In genomic region chr12:14259481-14260010, GRCh38 we compare ENCODE assay signal across 10 cellular contexts.
DNase-seq lines count a peak whose midpoint lies in the region; ATAC-seq and TF ChIP-seq lines count a peak whose summit lies in the region.
"Had no signal": no experiment of that assay in that cellular context is flagged by ENCODE, and none has a peak within 500 bp of the region (broad histone marks: within the 10 kb centered on the region; RNA-seq: fewer than 3 reads in every experiment).

No MANE protein-coding gene starts in this region.

- H3K4me3 Mint-ChIP-seq in WTC11 = 0 out of 2 replicates have a peak overlapping the region, but pooled peaks have one; percentile 9
- no peak overlapping the region for H3K4me3 Mint-ChIP-seq in activated CD8-positive, alpha-beta memory T cell treated with anti-CD3 and anti-CD28 coated beads, Interleukin-2, amount 10 ng/mL, durations not matched to agents 7 days and 5 days
- H3K4me3 Mint-ChIP-seq in CD8-positive, alpha-beta T cell = no peak overlapping the region
- H3K4me3 Mint-ChIP-seq: activated CD4-positive, alpha-beta T cell treated with anti-CD3 and anti-CD28 coated beads, Interleukin-2, amount 10 ng/mL, durations not matched to agents 24 days and 14 days had no signal

- no peaks in the 10 kb centered on the region; the same call in 1 of the 2 replicates for H3K27me3 Mint-ChIP-seq in WTC11 (ENCODE audit: low read depth)
- H3K27me3 Mint-ChIP-seq in activated CD8-positive, alpha-beta memory T cell treated with anti-CD3 and anti-CD28 coated beads, Interleukin-2, amount 10 ng/mL, durations not matched to agents 7 days and 5 days = no peaks in the 10 kb centered on the region
- H3K27me3 Mint-ChIP-seq in CD8-positive, alpha-beta T cell (ENCODE audit: low read depth) = no peaks in the 10 kb centered on the region
- H3K27me3 Mint-ChIP-seq: activated CD4-positive, alpha-beta T cell treated with anti-CD3 and anti-CD28 coated beads, Interleukin-2, amount 10 ng/mL, durations not matched to agents 24 days and 14 days had no signal

- H3K14ac ChIP-seq in trophoblast cell (ENCODE audit: low read length) = peak overlapping the region; percentile 76

- H2BK12ac ChIP-seq in trophoblast cell (ENCODE audit: low read length) = peak overlapping the region; percentile 96

- H3K79me1 ChIP-seq in trophoblast cell (ENCODE audit: low read length) = peaks cover 31% of the 10 kb centered on the region

- H3K4ac ChIP-seq in trophoblast cell (ENCODE audit: low read depth, low read length) = peak overlapping the region; percentile 56

- H3K27ac ChIP-seq in AG04450 (ENCODE audit: low read depth, low read length) = peak overlapping the region; percentile 85
- H3K27ac ChIP-seq in hepatocyte = peak overlapping the region; percentile 94
- H3K27ac ChIP-seq in trophoblast cell (ENCODE audit: low read depth, low read length) = peak overlapping the region; percentile 69
- H3K27ac ChIP-seq in CD8-positive, alpha-beta T cell (ENCODE audit: low read depth, low read length) = no peak overlapping the region

- POLR2A ChIA-PET in AG04450 (lab: Yijun Ruan, JAX) (interaction anchor here (0.7 to 2.0 kb wide), 2 partner anchors 106 to 1216 kb away, joined by 3 to 12 read pairs; partner anchors contain the start of gene ATF7IP), WTC11 (lab: Charles Lee) (interaction anchor here (0.7 to 4.2 kb wide), 3 partner anchors 26 to 122 kb away, joined by 3 to 103 read pairs (median 3); partner anchors contain the start of gene ATF7IP)
- POLR2A ChIA-PET in CD8-positive, alpha-beta T cell (lab: Charles Lee) = interaction anchor here (2.3 kb wide), 2 partner anchors 106 to 135 kb away, joined by 17 to 24 read pairs; partner anchors contain the start of gene ATF7IP

- H3K4me2 ChIP-seq in hepatocyte (peak overlapping the region; percentile 59), trophoblast cell (ENCODE audit: low read length) (no peak overlapping the region)

- H3K27ac Mint-ChIP-seq in WTC11 = peak overlapping the region; percentile 100
- H3K27ac Mint-ChIP-seq in activated CD8-positive, alpha-beta memory T cell treated with anti-CD3 and anti-CD28 coated beads, Interleukin-2, amount 10 ng/mL, durations not matched to agents 7 days and 5 days = no peak overlapping the region
- H3K27ac Mint-ChIP-seq in CD8-positive, alpha-beta T cell = no peak overlapping the region

- intact Hi-C loops in lower leg skin (cut with DNase I; ENCODE audit: low total_unique reads) = no loop called here
- intact Hi-C loops in CD8-positive, alpha-beta T cell (cut with DNase I, micrococcal nuclease) = loop anchor here in 1 of 2 experiments (5.0 to 10.0 kb wide), 3 partner anchors 508 to 1528 kb away; partner anchors contain the start of genes ARHGDIB and EPS8

- TF ChIP-seq CTCF in AG04450 (IDR thresholded peaks at IDR 0.05; ENCODE audit: low read depth, low read length) (no peak), WTC11 (IDR thresholded peaks at IDR 0.05) (no peak), hepatocyte (IDR thresholded peaks at IDR 0.05; ENCODE audit: poor library complexity) (no peak), lower leg skin (IDR thresholded peaks at IDR 0.05) (no peak)
- TF ChIP-seq CTCF in CD8-positive, alpha-beta T cell (IDR thresholded peaks at IDR 0.05) = no peak

- peaks cover 75% of the 10 kb centered on the region for H3K4me1 Mint-ChIP-seq in WTC11
- H3K4me1 Mint-ChIP-seq in activated CD8-positive, alpha-beta memory T cell treated with anti-CD3 and anti-CD28 coated beads, Interleukin-2, amount 10 ng/mL, durations not matched to agents 7 days and 5 days = peaks cover 49% of the 10 kb centered on the region
- H3K4me1 Mint-ChIP-seq in CD8-positive, alpha-beta T cell (ENCODE audit: low read depth) = peaks cover 57% of the 10 kb centered on the region

- peak overlapping the region; percentile 95 for H4K91ac ChIP-seq in trophoblast cell (ENCODE audit: low read depth, low read length)

- CTCF ChIA-PET in AG04450 (lab: Charles Lee) = interaction anchor here (0.6 to 2.5 kb wide), 5 partner anchors 106 to 530 kb away, joined by 3 to 18 read pairs (median 3); partner anchors contain the start of gene ATF7IP
- CTCF ChIA-PET in WTC11 (lab: Charles Lee) = interaction anchor here (0.6 to 2.8 kb wide), 3 partner anchors 25 to 182 kb away, joined by 3 to 34 read pairs (median 3); partner anchors contain the start of gene ATF7IP
- CTCF ChIA-PET in activated CD8-positive, alpha-beta memory T cell treated with anti-CD3 and anti-CD28 coated beads, Interleukin-2, amount 10 ng/mL, durations not matched to agents 7 days and 5 days (lab: Charles Lee) = interaction anchor here (1.1 to 3.4 kb wide), 4 partner anchors 14 to 106 kb away, joined by 3 to 28 read pairs (median 12); partner anchors contain the start of gene ATF7IP
- CTCF ChIA-PET in CD8-positive, alpha-beta T cell (lab: Charles Lee) = interaction anchor here (0.6 to 3.4 kb wide), 2 partner anchors 106 to 736 kb away, joined by 4 to 22 read pairs; partner anchors contain the start of gene ATF7IP

- TF ChIP-seq POLR2A in lower leg skin (IDR thresholded peaks at IDR 0.05) = no peak

- peak overlapping the region; percentile 94 for H2AK5ac ChIP-seq in trophoblast cell (ENCODE audit: low read length)

- peaks cover 21% of the 10 kb centered on the region for H3K36me3 Mint-ChIP-seq in WTC11
- peaks cover 27% of the 10 kb centered on the region for H3K36me3 Mint-ChIP-seq in activated CD8-positive, alpha-beta memory T cell treated with anti-CD3 and anti-CD28 coated beads, Interleukin-2, amount 10 ng/mL, durations not matched to agents 7 days and 5 days
- no peaks in the 10 kb centered on the region for H3K36me3 Mint-ChIP-seq in CD8-positive, alpha-beta T cell

- H2BK120ac ChIP-seq in trophoblast cell (ENCODE audit: insufficient read depth, low read length, poor library complexity) = peak overlapping the region; percentile 91

- DNase-seq in AG04450 (ENCODE audit: low read depth, low spot score) (no peak), WTC11 (ENCODE audit: low spot score) (no peak), hepatocyte (ENCODE audit: low spot score) (no peak), trophoblast cell (no peak), lower leg skin (ENCODE audit: low spot score in 2 of 2) (no peak), CD1c-positive myeloid dendritic cell (ENCODE audit: extremely low spot score) (no peak)
- no peak for DNase-seq in activated CD8-positive, alpha-beta memory T cell treated with anti-CD3 and anti-CD28 coated beads, Interleukin-2, amount 10 ng/mL, durations not matched to agents 7 days and 5 days
- DNase-seq in CD8-positive, alpha-beta T cell = no peak
- DNase-seq: BE2C had no signal

- no peaks in the 10 kb centered on the region for H4K20me1 ChIP-seq in hepatocyte (ENCODE audit: insufficient read depth, poor library complexity, severe bottlenecking)

- H3K79me2 ChIP-seq in hepatocyte = no peaks in the 10 kb centered on the region
- H3K79me2 ChIP-seq in trophoblast cell (ENCODE audit: control insufficient read depth, insufficient read depth, low read length, poor library complexity) = peaks cover 6% of the 10 kb centered on the region

- 91% methylated on average over 11 of the region's 11 CpGs for WGBS in hepatocyte (ENCODE audit: low lambda C conversion rate, missing lambda C conversion rate)
- no CpG with 5 or more reads among the region's 11 CpGs for WGBS in trophoblast cell (ENCODE audit: extremely low coverage, insufficient coverage, insufficient read length)
- 81 to 85% methylated on average over 11 of the region's 11 CpGs for WGBS in lower leg skin, 2 donors

- H3K27me3 ChIP-seq in AG04450 (ENCODE audit: control insufficient read depth, insufficient read depth, low read length) = no peaks in the 10 kb centered on the region
- no peaks in the 10 kb centered on the region for H3K27me3 ChIP-seq in hepatocyte
- no peaks in the 10 kb centered on the region for H3K27me3 ChIP-seq in trophoblast cell (ENCODE audit: insufficient read depth, low read length)
- no peaks in the 10 kb centered on the region for H3K27me3 ChIP-seq in CD8-positive, alpha-beta T cell (ENCODE audit: insufficient read depth, low read length)
- H3K27me3 ChIP-seq: BE2C had no signal

- H2BK5ac ChIP-seq in trophoblast cell (ENCODE audit: low read depth, low read length, poor library complexity) = peak overlapping the region; percentile 63

- H4K12ac ChIP-seq in trophoblast cell (ENCODE audit: low read depth, low read length) = peak overlapping the region; percentile 22

- peak overlapping the region; percentile 80 for H3K18ac ChIP-seq in trophoblast cell (ENCODE audit: low read length)

- H3K4me1 ChIP-seq in hepatocyte (ENCODE audit: insufficient read depth) (peaks cover 32% of the 10 kb centered on the region), trophoblast cell (ENCODE audit: control insufficient read depth in 1 of 2, insufficient read depth in 2 of 2, low read length in 2 of 2) (peaks cover 13 to 17% of the 10 kb centered on the region in 2 experiments)
- peaks cover 39% of the 10 kb centered on the region for H3K4me1 ChIP-seq in CD8-positive, alpha-beta T cell (ENCODE audit: insufficient read depth, low read length)

- peak overlapping the region; percentile 78 for H4K8ac ChIP-seq in trophoblast cell (ENCODE audit: low read depth, low read length)

- H3K9me3 ChIP-seq in AG04450 (ENCODE audit: control insufficient read depth, insufficient read depth, low read length) = peaks cover 15% of the 10 kb centered on the region
- H3K9me3 ChIP-seq in hepatocyte (ENCODE audit: low read depth) = peaks cover under 1% of the 10 kb centered on the region
- peaks cover 6% of the 10 kb centered on the region for H3K9me3 ChIP-seq in trophoblast cell (ENCODE audit: insufficient read depth, low read depth, low read length)
- no peaks in the 10 kb centered on the region for H3K9me3 ChIP-seq in CD8-positive, alpha-beta T cell (ENCODE audit: low read length)
- H3K9me3 ChIP-seq: BE2C had no signal

- ATAC-seq in WTC11 = no peak
- ATAC-seq in activated CD8-positive, alpha-beta memory T cell treated with anti-CD3 and anti-CD28 coated beads, Interleukin-2, amount 10 ng/mL, durations not matched to agents 7 days and 5 days = no peak
- ATAC-seq in CD8-positive, alpha-beta T cell = no peak

- no peaks in the 10 kb centered on the region for H3K36me3 ChIP-seq in hepatocyte (replicated peaks; ENCODE audit: insufficient read depth, low read depth)
- peaks cover 0 to 5% of the 10 kb centered on the region in 2 experiments for H3K36me3 ChIP-seq in trophoblast cell (ENCODE audit: control insufficient read depth in 1 of 2, insufficient read depth in 2 of 2, low read length in 2 of 2)
- H3K36me3 ChIP-seq in CD8-positive, alpha-beta T cell (ENCODE audit: insufficient read depth, low read length) = no peaks in the 10 kb centered on the region
- H3K36me3 ChIP-seq: BE2C had no signal

- no peak overlapping the region for H3K9ac ChIP-seq in trophoblast cell (ENCODE audit: low read length)

- H3K23ac ChIP-seq in trophoblast cell (ENCODE audit: low read length) = no peak overlapping the region

- peaks cover 19% of the 10 kb centered on the region for H3K9me3 Mint-ChIP-seq in WTC11
- H3K9me3 Mint-ChIP-seq in activated CD8-positive, alpha-beta memory T cell treated with anti-CD3 and anti-CD28 coated beads, Interleukin-2, amount 10 ng/mL, durations not matched to agents 7 days and 5 days (ENCODE audit: low read depth) = peaks cover 15% of the 10 kb centered on the region
- peaks cover 3% of the 10 kb centered on the region for H3K9me3 Mint-ChIP-seq in CD8-positive, alpha-beta T cell

- H3K4me3 ChIP-seq in AG04450 (ENCODE audit: low read depth, low read length) (no peak overlapping the region), hepatocyte (no peak overlapping the region), trophoblast cell (ENCODE audit: low read depth, low read length) (no peak overlapping the region), lower leg skin (ENCODE audit: low read depth, poor library complexity, severe bottlenecking) (no peak overlapping the region)
- H3K4me3 ChIP-seq in CD8-positive, alpha-beta T cell (ENCODE audit: low read depth, low read length) = no peak overlapping the region

- H2AFZ ChIP-seq in hepatocyte = peak overlapping the region; percentile 63
- H2AFZ ChIP-seq in trophoblast cell (ENCODE audit: insufficient read depth, low read length, poor library complexity) = no peak overlapping the region

- no peaks in the 10 kb centered on the region for H3K9me2 ChIP-seq in hepatocyte (replicated peaks; ENCODE audit: insufficient read depth)
